Comparison of ENCODE assay signal across 13 cellular contexts in genomic region chr5:167819406-167819805, GRCh38.
A peak's percentile ranks its signal among the peaks of the same experiment; 100 is the strongest.
DNase-seq lines count a peak whose midpoint lies in the region; ATAC-seq and TF ChIP-seq lines count a peak whose summit lies in the region.
"Had no signal": no experiment of that assay in that cellular context is flagged by ENCODE, and none has a peak within 500 bp of the region (broad histone marks: within the 10 kb centered on the region; RNA-seq: fewer than 3 reads in every experiment).

No MANE protein-coding gene starts in this region.

- TF ChIP-seq CTCF in GM10266 (IDR thresholded peaks at IDR 0.05; ENCODE audit: control insufficient read depth, insufficient read depth, low read depth, missing control alignments) (no peak), stomach (IDR thresholded peaks at IDR 0.05) (no peak)

- H3K27me3 ChIP-seq in stomach, result peaks cover 0 to 6% (median 0%) of the 10 kb centered on the region in 3 donors

- H3K4me1 ChIP-seq in stomach, result no peaks in the 10 kb centered on the region

- WGBS in stomach, 5 donors, result 73 to 84% (median 74%) methylated on average over 3 of the region's 3 CpGs

- DNase-seq in GM10266 (ENCODE audit: extremely low spot score), result peak; percentile 22
- DNase-seq in left colon, result no peak
- DNase-seq in stomach, result no peak
- no peak for DNase-seq in posterior vena cava (ENCODE audit: low spot score)
- DNase-seq in activated CD4-positive, alpha-beta T cell treated with anti-CD3 and anti-CD28 coated beads, Interleukin-2, amount 50 U/mL, for 4 hours, result no peak
- DNase-seq: activated CD8-positive, alpha-beta T cell treated with anti-CD3 and anti-CD28 coated beads for 36 hours; H7; Karpas-422; T-helper 1 cell had no signal

- no peak for TF ChIP-seq POLR2A in stomach (IDR thresholded peaks at IDR 0.05)

- H3K36me3 ChIP-seq in stomach, result no peaks in the 10 kb centered on the region

- intact Hi-C loops in left colon (cut with DNase I, micrococcal nuclease) (no loop called here), stomach (cut with DNase I; ENCODE audit: low total_unique reads) (no loop called here), posterior vena cava (cut with DNase I) (loop anchor here in 1 of 2 donors (5.0 kb wide), 1 partner anchor 718 kb away; no protein-coding TSS in a partner anchor)

- H3K27ac ChIP-seq in stomach, result no peak overlapping the region

- no peaks in the 10 kb centered on the region for H3K9me3 ChIP-seq in stomach

- ATAC-seq in GM19372 (IDR thresholded peaks at IDR 0.05; ENCODE audit: low read depth, unreplicated experiment) (peak; percentile 67), HG02798 (IDR thresholded peaks at IDR 0.05; ENCODE audit: poor library complexity, unreplicated experiment) (peak; percentile 92), HG03460 (IDR thresholded peaks at IDR 0.05; ENCODE audit: unreplicated experiment) (peak; percentile 96), left colon (no peak)
- ATAC-seq: activated CD8-positive, alpha-beta T cell treated with anti-CD3 and anti-CD28 coated beads for 36 hours had no signal

- TF ChIP-seq EP300 in stomach (IDR thresholded peaks at IDR 0.05), result no peak

- H3K4me3 ChIP-seq in stomach, result no peak overlapping the region
- H3K4me3 ChIP-seq: smooth muscle cell had no signal
